ENCODE assay signal across 9 cellular contexts in the genomic region with DNA sequence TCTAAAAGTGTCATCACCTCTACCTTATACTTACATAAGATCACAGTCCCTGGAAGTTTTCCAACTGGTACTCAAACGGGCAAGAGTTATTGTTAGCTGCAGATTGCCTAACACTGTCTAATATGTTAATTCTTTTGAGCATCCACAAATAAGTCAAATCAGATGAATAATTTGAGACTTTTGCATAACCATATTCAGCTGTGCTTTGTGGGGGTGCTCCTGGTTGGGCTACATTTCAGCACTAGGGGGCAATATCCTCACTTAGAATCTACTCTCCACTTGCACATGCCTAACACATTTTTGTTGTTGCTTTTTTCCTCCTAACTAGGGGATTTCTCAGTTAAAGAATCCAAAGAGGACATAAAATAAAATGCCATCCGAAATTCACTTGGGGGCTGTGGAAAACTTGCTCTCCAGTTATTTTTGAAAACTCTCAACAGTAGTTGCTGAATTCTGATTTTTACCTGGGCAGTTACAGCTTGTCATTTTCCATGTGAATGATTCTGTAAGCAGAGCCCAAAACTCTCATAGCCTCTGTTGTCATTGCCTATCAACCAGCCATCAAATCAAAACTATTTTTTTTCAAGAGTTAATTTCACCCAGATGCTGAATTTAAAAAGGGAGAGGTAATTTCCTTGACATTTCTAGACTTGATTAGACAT.
DNase-seq lines count a peak whose midpoint lies in the region; ATAC-seq and TF ChIP-seq lines count a peak whose summit lies in the region.
"Had no signal": no experiment of that assay in that cellular context is flagged by ENCODE, and none has a peak within 500 bp of the region (broad histone marks: within the 10 kb centered on the region; RNA-seq: fewer than 3 reads in every experiment).

No MANE protein-coding gene starts in this region.

- no peak overlapping the region for H3K4me3 Mint-ChIP-seq in activated T-helper 2 cell treated with anti-CD3 and anti-CD28 coated beads, Interferon-gamma antibody, Interleukin-2, Interleukin-4, amounts not matched to agents 10 μg/mL and 5 μg/mL and 100 μg/mL, durations not matched to agents 14 hours and 24 hours and 36 hours (ENCODE audit: low read depth)
- H3K4me3 Mint-ChIP-seq: activated naive CD8-positive, alpha-beta T cell had no signal

- H3K27me3 ChIP-seq in gastrocnemius medialis, result no peaks in the 10 kb centered on the region

- H3K27me3 Mint-ChIP-seq in activated T-helper 2 cell treated with anti-CD3 and anti-CD28 coated beads, Interferon-gamma antibody, Interleukin-2, Interleukin-4, amounts not matched to agents 10 μg/mL and 5 μg/mL and 100 μg/mL, durations not matched to agents 14 hours and 24 hours and 36 hours (ENCODE audit: low read depth), result peaks cover 23% of the 10 kb centered on the region

- intact Hi-C loops in activated T-helper 2 cell treated with anti-CD3 and anti-CD28 coated beads, Interferon-gamma antibody, Interleukin-2, Interleukin-4, amounts not matched to agents 10 μg/mL and 5 μg/mL and 100 μg/mL, durations not matched to agents 14 hours and 24 hours and 36 hours (cut with micrococcal nuclease), result loop anchor here (1.0 to 5.0 kb wide), 2 partner anchors 148 to 474 kb away; no protein-coding TSS in a partner anchor
- intact Hi-C loops in gastrocnemius medialis (cut with DNase I; ENCODE audit: low total_unique reads), result loop anchor here (1.0 kb wide), 1 partner anchor 148 kb away; no protein-coding TSS in a partner anchor

- H3K27ac ChIP-seq in gastrocnemius medialis, result no peak overlapping the region

- H3K9me3 ChIP-seq in gastrocnemius medialis, result no peaks in the 10 kb centered on the region

- H3K4me1 Mint-ChIP-seq in activated T-helper 2 cell treated with anti-CD3 and anti-CD28 coated beads, Interferon-gamma antibody, Interleukin-2, Interleukin-4, amounts not matched to agents 10 μg/mL and 5 μg/mL and 100 μg/mL, durations not matched to agents 14 hours and 24 hours and 36 hours (ENCODE audit: low read depth), result no peaks in the 10 kb centered on the region

- no peaks in the 10 kb centered on the region for H3K9me3 Mint-ChIP-seq in activated T-helper 2 cell treated with anti-CD3 and anti-CD28 coated beads, Interferon-gamma antibody, Interleukin-2, Interleukin-4, amounts not matched to agents 10 μg/mL and 5 μg/mL and 100 μg/mL, durations not matched to agents 14 hours and 24 hours and 36 hours

- DNase-seq in DMS 273 (lab: John Stamatoyannopoulos, UW; ENCODE audit: unreplicated experiment) (peak; percentile 77), NCI-H226 (peak; percentile 22), globus pallidus (ENCODE audit: low spot score) (peak; percentile 34), gastrocnemius medialis (no peak)
- DNase-seq in activated T-helper 2 cell treated with anti-CD3 and anti-CD28 coated beads, Interferon-gamma antibody, Interleukin-2, Interleukin-4, amounts not matched to agents 10 μg/mL and 5 μg/mL and 100 μg/mL, durations not matched to agents 14 hours and 24 hours and 36 hours (ENCODE audit: low spot score), result peak; percentile 14

- H3K36me3 ChIP-seq in gastrocnemius medialis, result no peaks in the 10 kb centered on the region

- no peak overlapping the region for H3K4me3 ChIP-seq in gastrocnemius medialis

- no peaks in the 10 kb centered on the region for H3K36me3 Mint-ChIP-seq in activated T-helper 2 cell treated with anti-CD3 and anti-CD28 coated beads, Interferon-gamma antibody, Interleukin-2, Interleukin-4, amounts not matched to agents 10 μg/mL and 5 μg/mL and 100 μg/mL, durations not matched to agents 14 hours and 24 hours and 36 hours (ENCODE audit: low read depth)
- H3K36me3 Mint-ChIP-seq: activated naive CD8-positive, alpha-beta T cell had no signal

- in situ Hi-C loops in gastrocnemius medialis (cut with MboI; ENCODE audit: low sequenced_read_pairs in 4 of 4), result loop anchor here in 3 of 4 donors (5.0 to 10.0 kb wide), 2 partner anchors 147 to 149 kb away; no protein-coding TSS in a partner anchor

- no peak overlapping the region for H3K27ac Mint-ChIP-seq in activated T-helper 2 cell treated with anti-CD3 and anti-CD28 coated beads, Interferon-gamma antibody, Interleukin-2, Interleukin-4, amounts not matched to agents 10 μg/mL and 5 μg/mL and 100 μg/mL, durations not matched to agents 14 hours and 24 hours and 36 hours
- H3K27ac Mint-ChIP-seq: activated naive CD8-positive, alpha-beta T cell had no signal

- ATAC-seq in GM18870 (IDR thresholded peaks at IDR 0.05; ENCODE audit: unreplicated experiment) (peak; percentile 81), HG03060 (IDR thresholded peaks at IDR 0.05; ENCODE audit: low read depth, unreplicated experiment) (peak; percentile 75), gastrocnemius medialis (no peak), GM21526 (IDR thresholded peaks at IDR 0.05; ENCODE audit: low FRiP score, unreplicated experiment) (no peak)

- no peak for TF ChIP-seq POLR2A in gastrocnemius medialis (IDR thresholded peaks at IDR 0.05)

- peak in 3 of 5 experiments; percentile 27 to 64 (median 48) for TF ChIP-seq CTCF in gastrocnemius medialis (IDR thresholded peaks at IDR 0.05 in 4 of 5, conservative IDR thresholded peaks at IDR 0.05 in 1 of 5)

- no peaks in the 10 kb centered on the region for H3K4me1 ChIP-seq in gastrocnemius medialis

Comparison
In these comparisons a context has a peak if more than half of its experiments do, and no peak if none do; other contexts are left out.
1. DNase-seq: peak in DMS 273 (single experiment), NCI-H226 (single experiment), activated T-helper 2 cell treated with anti-CD3 and anti-CD28 coated beads, Interferon-gamma antibody, Interleukin-2, Interleukin-4, amounts not matched to agents 10 μg/mL and 5 μg/mL and 100 μg/mL, durations not matched to agents 14 hours and 24 hours and 36 hours (single experiment) and globus pallidus (single experiment); none in gastrocnemius medialis (0 of 2).
2. ATAC-seq: peak in GM18870 (single experiment) and HG03060 (single experiment); none in gastrocnemius medialis (0 of 2) and GM21526 (single experiment).